Comparison of ENCODE assay signal across 1 cellular context in the genomic region with DNA sequence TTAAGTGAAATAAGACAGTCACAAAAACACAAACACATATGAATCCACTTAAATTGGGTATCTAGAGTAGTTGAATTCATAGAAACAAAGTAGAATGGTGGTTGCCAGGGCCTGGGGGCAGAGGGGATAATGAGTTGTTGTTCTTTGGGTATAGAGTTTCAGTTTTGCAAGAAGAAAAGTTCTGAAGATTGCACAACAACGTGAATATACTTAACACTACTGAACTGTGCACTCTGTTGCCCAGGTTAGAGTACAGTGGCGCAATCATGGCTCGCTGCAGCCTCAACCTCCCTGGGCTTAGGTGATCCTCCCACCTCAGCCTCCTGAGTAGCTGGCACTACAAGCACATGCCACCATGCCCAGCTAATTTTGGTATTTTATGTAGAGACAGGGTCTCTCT.
TF ChIP-seq lines count a peak whose summit lies in the region.

No MANE protein-coding gene starts in this region.

TF ChIP-seq in HepG2, 621 proteins besides CTCF, POLR2A, EP300 and RAD21 (continued from another document and continues in another):
- TF ChIP-seq, protein P1, sequence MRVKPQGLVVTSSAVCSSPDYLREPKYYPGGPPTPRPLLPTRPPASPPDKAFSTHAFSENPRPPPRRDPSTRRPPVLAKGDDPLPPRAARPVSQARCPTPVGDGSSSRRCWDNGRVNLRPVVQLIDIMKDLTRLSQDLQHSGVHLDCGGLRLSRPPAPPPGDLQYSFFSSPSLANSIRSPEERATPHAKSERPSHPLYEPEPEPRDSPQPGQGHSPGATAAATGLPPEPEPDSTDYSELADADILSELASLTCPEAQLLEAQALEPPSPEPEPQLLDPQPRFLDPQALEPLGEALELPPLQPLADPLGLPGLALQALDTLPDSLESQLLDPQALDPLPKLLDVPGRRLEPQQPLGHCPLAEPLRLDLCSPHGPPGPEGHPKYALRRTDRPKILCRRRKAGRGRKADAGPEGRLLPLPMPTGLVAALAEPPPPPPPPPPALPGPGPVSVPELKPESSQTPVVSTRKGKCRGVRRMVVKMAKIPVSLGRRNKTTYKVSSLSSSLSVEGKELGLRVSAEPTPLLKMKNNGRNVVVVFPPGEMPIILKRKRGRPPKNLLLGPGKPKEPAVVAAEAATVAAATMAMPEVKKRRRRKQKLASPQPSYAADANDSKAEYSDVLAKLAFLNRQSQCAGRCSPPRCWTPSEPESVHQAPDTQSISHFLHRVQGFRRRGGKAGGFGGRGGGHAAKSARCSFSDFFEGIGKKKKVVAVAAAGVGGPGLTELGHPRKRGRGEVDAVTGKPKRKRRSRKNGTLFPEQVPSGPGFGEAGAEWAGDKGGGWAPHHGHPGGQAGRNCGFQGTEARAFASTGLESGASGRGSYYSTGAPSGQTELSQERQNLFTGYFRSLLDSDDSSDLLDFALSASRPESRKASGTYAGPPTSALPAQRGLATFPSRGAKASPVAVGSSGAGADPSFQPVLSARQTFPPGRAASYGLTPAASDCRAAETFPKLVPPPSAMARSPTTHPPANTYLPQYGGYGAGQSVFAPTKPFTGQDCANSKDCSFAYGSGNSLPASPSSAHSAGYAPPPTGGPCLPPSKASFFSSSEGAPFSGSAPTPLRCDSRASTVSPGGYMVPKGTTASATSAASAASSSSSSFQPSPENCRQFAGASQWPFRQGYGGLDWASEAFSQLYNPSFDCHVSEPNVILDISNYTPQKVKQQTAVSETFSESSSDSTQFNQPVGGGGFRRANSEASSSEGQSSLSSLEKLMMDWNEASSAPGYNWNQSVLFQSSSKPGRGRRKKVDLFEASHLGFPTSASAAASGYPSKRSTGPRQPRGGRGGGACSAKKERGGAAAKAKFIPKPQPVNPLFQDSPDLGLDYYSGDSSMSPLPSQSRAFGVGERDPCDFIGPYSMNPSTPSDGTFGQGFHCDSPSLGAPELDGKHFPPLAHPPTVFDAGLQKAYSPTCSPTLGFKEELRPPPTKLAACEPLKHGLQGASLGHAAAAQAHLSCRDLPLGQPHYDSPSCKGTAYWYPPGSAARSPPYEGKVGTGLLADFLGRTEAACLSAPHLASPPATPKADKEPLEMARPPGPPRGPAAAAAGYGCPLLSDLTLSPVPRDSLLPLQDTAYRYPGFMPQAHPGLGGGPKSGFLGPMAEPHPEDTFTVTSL (CRISPR knock-in tag; IDR thresholded peaks at IDR 0.05; ENCODE audit: borderline replicate concordance) = peak; percentile 76
- 0 out of 2 replicates have a peak, but pooled peaks have one; percentile 43 for TF ChIP-seq TGIF2 (CRISPR knock-in tag; IDR thresholded peaks at IDR 0.05)
- no peak for TF ChIP-seq MBD4 (IDR thresholded peaks at IDR 0.05; ENCODE audit: borderline replicate concordance, low read length)
- TF ChIP-seq FOXP1 (IDR thresholded peaks at IDR 0.05) = peak; percentile 84
- TF ChIP-seq FOXP1 (CRISPR knock-in tag; IDR thresholded peaks at IDR 0.05) = peak; percentile 93
- no peak for TF ChIP-seq NONO (IDR thresholded peaks at IDR 0.05)
- TF ChIP-seq NONO (CRISPR knock-in tag; conservative IDR thresholded peaks at IDR 0.05) = peak; percentile 65; the same call in 1 of the 2 replicates
- no peak for TF ChIP-seq ZNF746 (CRISPR knock-in tag; IDR thresholded peaks at IDR 0.05)
- TF ChIP-seq PATZ1 (CRISPR knock-in tag; IDR thresholded peaks at IDR 0.05) = peak; percentile 67
- TF ChIP-seq TCF7 (IDR thresholded peaks at IDR 0.05; ENCODE audit: low read depth) = no peak
- TF ChIP-seq ZMAT3 (CRISPR knock-in tag; conservative IDR thresholded peaks at IDR 0.05) = peak; percentile 47; the same call in 1 of the 2 replicates
- TF ChIP-seq, protein P2, sequence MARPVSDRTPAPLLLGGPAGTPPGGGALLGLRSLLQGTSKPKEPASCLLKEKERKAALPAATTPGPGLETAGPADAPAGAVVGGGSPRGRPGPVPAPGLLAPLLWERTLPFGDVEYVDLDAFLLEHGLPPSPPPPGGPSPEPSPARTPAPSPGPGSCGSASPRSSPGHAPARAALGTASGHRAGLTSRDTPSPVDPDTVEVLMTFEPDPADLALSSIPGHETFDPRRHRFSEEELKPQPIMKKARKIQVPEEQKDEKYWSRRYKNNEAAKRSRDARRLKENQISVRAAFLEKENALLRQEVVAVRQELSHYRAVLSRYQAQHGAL (CRISPR knock-in tag; IDR thresholded peaks at IDR 0.05; ENCODE audit: not compliant biosample characterization) = no peak
- TF ChIP-seq MED8 (CRISPR knock-in tag; IDR thresholded peaks at IDR 0.05; ENCODE audit: insufficient replicate concordance) = no peak
- TF ChIP-seq ZNF251 (CRISPR knock-in tag; IDR thresholded peaks at IDR 0.05) = no peak
- peak; percentile 96 for TF ChIP-seq ZSCAN21 (CRISPR knock-in tag; IDR thresholded peaks at IDR 0.05; ENCODE audit: borderline replicate concordance)
- peak; percentile 27; the same call in 1 of the 2 replicates for TF ChIP-seq KLF11 (CRISPR knock-in tag; IDR thresholded peaks at IDR 0.05)
- TF ChIP-seq, protein P3, sequence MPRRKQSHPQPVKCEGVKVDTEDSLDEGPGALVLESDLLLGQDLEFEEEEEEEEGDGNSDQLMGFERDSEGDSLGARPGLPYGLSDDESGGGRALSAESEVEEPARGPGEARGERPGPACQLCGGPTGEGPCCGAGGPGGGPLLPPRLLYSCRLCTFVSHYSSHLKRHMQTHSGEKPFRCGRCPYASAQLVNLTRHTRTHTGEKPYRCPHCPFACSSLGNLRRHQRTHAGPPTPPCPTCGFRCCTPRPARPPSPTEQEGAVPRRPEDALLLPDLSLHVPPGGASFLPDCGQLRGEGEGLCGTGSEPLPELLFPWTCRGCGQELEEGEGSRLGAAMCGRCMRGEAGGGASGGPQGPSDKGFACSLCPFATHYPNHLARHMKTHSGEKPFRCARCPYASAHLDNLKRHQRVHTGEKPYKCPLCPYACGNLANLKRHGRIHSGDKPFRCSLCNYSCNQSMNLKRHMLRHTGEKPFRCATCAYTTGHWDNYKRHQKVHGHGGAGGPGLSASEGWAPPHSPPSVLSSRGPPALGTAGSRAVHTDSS (CRISPR knock-in tag; conservative IDR thresholded peaks at IDR 0.05) = no peak
- TF ChIP-seq FOXJ3 (CRISPR knock-in tag; IDR thresholded peaks at IDR 0.05; ENCODE audit: borderline replicate concordance) = peak; percentile 80; the same call in 1 of the 2 replicates
- TF ChIP-seq GATAD1 (CRISPR knock-in tag; IDR thresholded peaks at IDR 0.05) = 0 out of 2 replicates have a peak, but pooled peaks have one; percentile 57
- no peak for TF ChIP-seq AGO2 (optimal IDR thresholded peaks at IDR 0.05; ENCODE audit: low read depth, low read length)
- TF ChIP-seq ZNF510 (CRISPR knock-in tag; IDR thresholded peaks at IDR 0.05; ENCODE audit: low read depth) = no peak
- peak; percentile 93 for TF ChIP-seq HNF4G (IDR thresholded peaks at IDR 0.05; ENCODE audit: borderline replicate concordance, low read depth, low read length)
- TF ChIP-seq HNF4G (CRISPR knock-in tag; IDR thresholded peaks at IDR 0.05; ENCODE audit: borderline replicate concordance, low read depth) = peak; percentile 76; the same call in 1 of the 2 replicates
- TF ChIP-seq SNAPC5 (CRISPR knock-in tag; IDR thresholded peaks at IDR 0.05; ENCODE audit: borderline replicate concordance) = no peak
- TF ChIP-seq MAX (IDR thresholded peaks at IDR 0.05) = peak; percentile 54
- peak; percentile 32; the same call in 1 of the 2 replicates for TF ChIP-seq PPARG (CRISPR knock-in tag; conservative IDR thresholded peaks at IDR 0.05)
- TF ChIP-seq ZNF280D (CRISPR knock-in tag; IDR thresholded peaks at IDR 0.05) = peak; percentile 100
- no peak for TF ChIP-seq ZNF17 (CRISPR knock-in tag; IDR thresholded peaks at IDR 0.05)
- TF ChIP-seq ELF3 (CRISPR knock-in tag; IDR thresholded peaks at IDR 0.05) = peak; percentile 60
- peak; percentile 98 for TF ChIP-seq RCOR2 (CRISPR knock-in tag; IDR thresholded peaks at IDR 0.05)
- peak; percentile 90 for TF ChIP-seq FOXO1 (CRISPR knock-in tag; IDR thresholded peaks at IDR 0.05)
- TF ChIP-seq PCBP1 (IDR thresholded peaks at IDR 0.05; ENCODE audit: borderline replicate concordance, low read depth, low read length) = no peak
- TF ChIP-seq MTF1 (CRISPR knock-in tag; IDR thresholded peaks at IDR 0.05) = no peak
- no peak for TF ChIP-seq SALL2 (CRISPR knock-in tag; IDR thresholded peaks at IDR 0.05)
- no peak for TF ChIP-seq ZNF282 (IDR thresholded peaks at IDR 0.05; ENCODE audit: partially characterized antibody)
- no peak for TF ChIP-seq RFXANK (CRISPR knock-in tag; IDR thresholded peaks at IDR 0.05)
- TF ChIP-seq IRF9 (CRISPR knock-in tag; IDR thresholded peaks at IDR 0.05; ENCODE audit: borderline replicate concordance) = 0 out of 2 replicates have a peak, but pooled peaks have one; percentile 30
- TF ChIP-seq NFYC (CRISPR knock-in tag; IDR thresholded peaks at IDR 0.05) = no peak
- TF ChIP-seq HNRNPLL (IDR thresholded peaks at IDR 0.05; ENCODE audit: low read depth, low read length, poor library complexity, severe bottlenecking) = no peak
- no peak for TF ChIP-seq ZHX1 (CRISPR knock-in tag; IDR thresholded peaks at IDR 0.05; ENCODE audit: low read depth)
- TF ChIP-seq TEAD2 (CRISPR knock-in tag; IDR thresholded peaks at IDR 0.05) = no peak
- TF ChIP-seq TFAP4 (IDR thresholded peaks at IDR 0.05; ENCODE audit: borderline replicate concordance, low read depth) = 0 out of 2 replicates have a peak, but pooled peaks have one; percentile 39
- TF ChIP-seq LCORL (IDR thresholded peaks at IDR 0.05) = no peak
- TF ChIP-seq LCORL (CRISPR knock-in tag; IDR thresholded peaks at IDR 0.05) = peak; percentile 76
- peak; percentile 65; the same call in 1 of the 2 replicates for TF ChIP-seq HHEX (CRISPR knock-in tag; IDR thresholded peaks at IDR 0.05)
- no peak for TF ChIP-seq TCF7L2 (IDR thresholded peaks at IDR 0.05; ENCODE audit: low read depth, low read length)
